In the genomic region with DNA sequence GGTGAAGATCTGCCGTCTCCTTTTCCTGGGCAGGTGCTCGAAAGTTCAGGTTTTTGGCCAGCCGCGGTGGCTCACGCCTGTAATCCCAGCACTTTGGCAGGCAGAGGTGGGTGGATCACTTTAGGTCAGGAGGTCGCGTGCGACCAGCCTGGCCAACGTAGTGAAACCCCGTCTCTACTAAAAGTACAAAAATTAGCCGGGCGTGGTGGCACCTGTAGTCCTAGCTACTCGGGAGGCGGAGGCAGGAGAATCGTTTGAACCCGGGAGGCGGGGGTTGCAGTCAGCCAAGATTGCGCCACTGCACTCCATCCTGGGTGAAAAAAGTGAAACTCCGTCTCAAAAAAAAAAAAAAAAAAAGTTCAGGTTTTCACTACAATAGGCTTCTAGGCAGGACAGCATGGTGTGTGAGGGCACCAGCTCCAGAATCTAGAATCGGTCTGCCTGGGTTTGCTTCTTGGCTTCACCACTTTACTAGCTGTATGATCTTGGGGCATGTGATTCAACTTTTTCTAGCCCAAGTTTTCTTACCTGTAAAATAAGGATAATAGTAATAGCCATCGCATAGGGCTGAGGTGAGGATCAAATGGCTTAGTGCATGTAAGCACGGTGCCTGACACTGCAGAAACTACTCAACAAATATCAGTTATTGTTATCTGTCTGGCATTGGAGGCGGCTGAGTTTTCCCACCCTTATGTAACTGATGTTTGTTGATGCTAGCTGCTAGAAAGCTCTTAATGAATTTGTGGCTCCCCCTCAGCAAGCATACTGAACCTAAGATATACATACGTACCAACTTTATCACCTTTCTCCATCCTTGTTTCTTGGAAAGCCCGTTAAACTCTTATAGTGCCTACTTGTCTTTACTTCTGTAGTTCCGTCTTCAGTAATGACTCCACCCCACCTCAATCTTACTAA, we compare ENCODE assay signal across 8 cellular contexts. TPM values are rescaled to one million over a fixed set of nuclear protein-coding genes. Genes with fewer than 3 reads are reported as not detected.
DNase-seq lines count a peak whose midpoint lies in the region; ATAC-seq and TF ChIP-seq lines count a peak whose summit lies in the region.

No MANE protein-coding gene starts in this region.

- no TSS peak for BruUV-seq in MCF 10A (replicated peaks; lab: Mats Ljungman, UMichigan)

- no peak for TF ChIP-seq CTCF in AG04449 (IDR thresholded peaks at IDR 0.05; ENCODE audit: insufficient read depth, low read length, missing control alignments)
- no peak for TF ChIP-seq CTCF in MCF 10A (IDR thresholded peaks at IDR 0.05; ENCODE audit: unreplicated experiment)

- H3K27ac Mint-ChIP-seq in MCF 10A (ENCODE audit: low read depth, unreplicated experiment): peak overlapping the region; percentile 74

- POLR2A ChIA-PET in AG04449 (lab: Yijun Ruan, JAX) (no interaction called here), MCF 10A (lab: Yijun Ruan, JAX) (interaction anchor here (0.7 to 4.6 kb wide), 24 partner anchors 8 to 361 kb away, joined by 3 to 54 read pairs (median 4); partner anchors contain the start of genes HELZ, NOL11 and PITPNC1)

- H3K27me3 ChIP-seq in HUES6 (ENCODE audit: control insufficient read depth, insufficient read depth, low read length): no peaks in the 10 kb centered on the region
- H3K27me3 ChIP-seq in mononuclear cell (ENCODE audit: insufficient read depth, low read length): no peaks in the 10 kb centered on the region

- no peak for ATAC-seq in HG03432 (IDR thresholded peaks at IDR 0.05; ENCODE audit: unreplicated experiment)
- ATAC-seq in sciatic nerve: no peak

- H3K36me3 ChIP-seq in HUES6 (ENCODE audit: control insufficient read depth, insufficient read depth, low read length): peaks cover 17% of the 10 kb centered on the region

- no peaks in the 10 kb centered on the region for H3K4me1 ChIP-seq in HUES6 (ENCODE audit: control insufficient read depth, insufficient read depth, low read length)
- peaks cover 43% of the 10 kb centered on the region for H3K4me1 ChIP-seq in mononuclear cell (ENCODE audit: insufficient read depth, low read length)

- peaks cover 28% of the 10 kb centered on the region for H3K4me1 Mint-ChIP-seq in MCF 10A (ENCODE audit: insufficient read depth, unreplicated experiment)

- peak overlapping the region; percentile 90 for H3K4me3 Mint-ChIP-seq in MCF 10A (ENCODE audit: unreplicated experiment)

- H3K27ac ChIP-seq in HUES6 (ENCODE audit: low read depth, low read length): peak overlapping the region; percentile 83; the same call in 1 of the 2 replicates

- CTCF ChIA-PET in AG04449 (lab: Yijun Ruan, JAX) (interaction anchor here (0.6 to 11.0 kb wide), 7 partner anchors 9 to 325 kb away, joined by 3 to 97 read pairs (median 3); no protein-coding TSS in a partner anchor), MCF 10A (lab: Yijun Ruan, JAX) (interaction anchor here (0.6 to 5.3 kb wide), 8 partner anchors 11 to 1625 kb away, joined by 3 to 38 read pairs (median 4); partner anchors contain the start of gene PITPNC1)

- H3K9ac ChIP-seq in HUES6 (ENCODE audit: low read length): peak overlapping the region; percentile 99

- peaks cover 35% of the 10 kb centered on the region for H3K36me3 Mint-ChIP-seq in MCF 10A (ENCODE audit: insufficient read depth, unreplicated experiment)

- intact Hi-C loops in MCF 10A (cut with micrococcal nuclease): loop anchor here (10.0 kb wide), 2 partner anchors 120 to 650 kb away; partner anchors contain the start of gene HELZ
- intact Hi-C loops in sciatic nerve (cut with DNase I): no loop called here

- H3K4me3 ChIP-seq in AG04449 (ENCODE audit: low read depth, low read length) (peak overlapping the region; percentile 97), HUES6 (ENCODE audit: low read depth, low read length) (peak overlapping the region; percentile 77), mononuclear cell (ENCODE audit: low read length) (peak overlapping the region; percentile 98)

- H3K9me3 Mint-ChIP-seq in MCF 10A (ENCODE audit: unreplicated experiment): no peaks in the 10 kb centered on the region

- H3K27me3 Mint-ChIP-seq in MCF 10A (ENCODE audit: insufficient read depth, unreplicated experiment): no peaks in the 10 kb centered on the region

- DNase-seq in AG04449 (ENCODE audit: low read depth, low spot score) (no peak), MCF 10A (ENCODE audit: unreplicated experiment) (peak; percentile 27), occipital lobe (lab: John Stamatoyannopoulos, UW) (no peak), sciatic nerve (ENCODE audit: low spot score) (no peak), A172 (ENCODE audit: low spot score) (no peak)

- H3K9me3 ChIP-seq in HUES6 (ENCODE audit: control insufficient read depth, insufficient read depth, low read depth, low read length) (no peaks in the 10 kb centered on the region), mononuclear cell (ENCODE audit: low read depth, low read length) (no peaks in the 10 kb centered on the region)

RNA-seq across cellular contexts. Expression of gene PSMD12, which starts 1.3 kb away (rescaled TPM):
- total RNA-seq in MCF 10A (2022) (93.1 and 107 TPM in 2 replicates), mononuclear cell (40.3 TPM), occipital lobe (53.5 TPM), sciatic nerve (40.6 TPM)
- 58.1 and 59.4 TPM in 2 replicates for total RNA-seq in A172 (2014; rRNA removed; shearing (Covaris generic))

RNA-seq across cellular contexts. Expression of gene PITPNC1, which starts 12.0 kb away (rescaled TPM):
- total RNA-seq in MCF 10A (2022) (28.3 and 40.1 TPM in 2 replicates), mononuclear cell (52.8 TPM), occipital lobe (60.8 TPM), sciatic nerve (27.9 TPM)
- total RNA-seq in A172 (2014; rRNA removed; shearing (Covaris generic)): 2.0 and 2.7 TPM in 2 replicates
